In the genomic region with DNA sequence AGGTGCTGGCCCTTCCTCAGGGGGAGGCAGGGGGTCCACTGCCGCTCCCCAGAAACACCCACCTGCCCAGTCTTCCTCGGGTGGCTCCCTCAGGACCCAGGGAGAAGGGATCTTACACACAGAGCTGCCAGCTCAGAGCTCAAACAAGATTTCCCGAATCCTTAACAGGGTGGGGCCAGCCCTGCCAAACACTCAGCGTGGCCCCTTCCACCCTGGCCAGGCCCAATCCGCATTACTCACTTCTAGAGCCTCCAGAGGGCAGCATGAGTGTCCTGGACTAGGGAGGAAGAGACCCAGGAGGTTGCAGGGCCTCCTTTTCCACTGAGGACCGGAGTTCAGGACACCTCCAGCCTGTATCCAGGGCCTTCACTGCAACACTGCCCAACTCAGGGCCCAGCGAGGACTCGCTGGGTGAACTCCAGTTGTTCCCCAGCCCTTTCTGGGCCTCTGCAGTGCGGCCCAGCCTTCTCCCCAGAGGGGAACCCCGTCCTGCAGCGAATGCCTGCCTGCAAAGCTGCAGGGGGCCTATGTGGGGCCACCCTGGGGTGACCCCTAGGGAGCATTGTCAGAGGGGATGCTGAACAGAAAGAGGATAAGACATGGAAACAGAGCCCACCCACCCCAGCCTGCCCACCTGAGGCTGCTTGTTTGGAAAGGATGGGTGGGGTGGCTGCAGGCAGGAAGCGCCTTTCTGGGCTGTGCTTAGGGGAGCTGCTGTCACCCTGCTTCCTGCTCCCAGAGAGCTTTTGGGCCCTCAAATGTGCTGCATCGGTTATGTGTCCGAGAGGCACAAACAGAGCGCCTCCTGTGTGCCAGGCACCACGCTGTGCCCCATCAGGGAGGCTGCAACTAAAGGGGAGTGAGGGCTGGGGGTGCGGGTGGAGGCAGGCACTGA, we compare ENCODE assay signal across 1 cellular context.
TF ChIP-seq lines count a peak whose summit lies in the region.

No MANE protein-coding gene starts in this region.

TF ChIP-seq in HEK293, 187 proteins besides CTCF, POLR2A, EP300 and RAD21 (continued from another document):
- TF ChIP-seq ZNF292 (tag by site-specific recombination; IDR thresholded peaks at IDR 0.05; ENCODE audit: borderline replicate concordance, low read depth) (no peak), ZNF114 (tag by site-specific recombination; IDR thresholded peaks at IDR 0.05) (no peak), ZBTB20 (tag by site-specific recombination; IDR thresholded peaks at IDR 0.05) (0 out of 2 replicates have a peak, but pooled peaks have one; percentile 13), KLF7 (tag by site-specific recombination; IDR thresholded peaks at IDR 0.05; ENCODE audit: borderline replicate concordance) (no peak), ZFP3 (tag by site-specific recombination; IDR thresholded peaks at IDR 0.05; ENCODE audit: low read depth) (no peak), TCF7L2 (IDR thresholded peaks at IDR 0.05; ENCODE audit: borderline replicate concordance, low read depth, low read length) (no peak), ZIC2 (tag by site-specific recombination; IDR thresholded peaks at IDR 0.05) (peak; percentile 82), MEIS1 (CRISPR knock-in tag; IDR thresholded peaks at IDR 0.05; ENCODE audit: borderline replicate concordance) (no peak), ZNF175 (tag by site-specific recombination; IDR thresholded peaks at IDR 0.05) (no peak), ZNF830 (tag by site-specific recombination; IDR thresholded peaks at IDR 0.05; ENCODE audit: low read depth) (no peak), ZNF404 (tag by site-specific recombination; IDR thresholded peaks at IDR 0.05) (no peak), ZNF211 (tag by site-specific recombination; IDR thresholded peaks at IDR 0.05; ENCODE audit: low read depth) (no peak), ZNF670 (tag by site-specific recombination; IDR thresholded peaks at IDR 0.05; ENCODE audit: low read depth) (no peak), ZBTB17 (tag by site-specific recombination; IDR thresholded peaks at IDR 0.05) (peak; percentile 61), FEZF1 (tag by site-specific recombination; IDR thresholded peaks at IDR 0.05) (no peak), ZNF76 (tag by site-specific recombination; IDR thresholded peaks at IDR 0.05; ENCODE audit: borderline replicate concordance, low read depth) (no peak), ZNF521 (tag by site-specific recombination; IDR thresholded peaks at IDR 0.05) (no peak), SALL2 (tag by site-specific recombination; IDR thresholded peaks at IDR 0.05; ENCODE audit: borderline replicate concordance) (no peak), ZNF10 (tag by site-specific recombination; IDR thresholded peaks at IDR 0.05) (no peak), ZNF16 (tag by site-specific recombination; IDR thresholded peaks at IDR 0.05; ENCODE audit: low read depth) (no peak), SCRT2 (tag by site-specific recombination; IDR thresholded peaks at IDR 0.05) (no peak), ZNF140 (tag by site-specific recombination; IDR thresholded peaks at IDR 0.05) (no peak)
- TF ChIP-seq, protein P1, sequence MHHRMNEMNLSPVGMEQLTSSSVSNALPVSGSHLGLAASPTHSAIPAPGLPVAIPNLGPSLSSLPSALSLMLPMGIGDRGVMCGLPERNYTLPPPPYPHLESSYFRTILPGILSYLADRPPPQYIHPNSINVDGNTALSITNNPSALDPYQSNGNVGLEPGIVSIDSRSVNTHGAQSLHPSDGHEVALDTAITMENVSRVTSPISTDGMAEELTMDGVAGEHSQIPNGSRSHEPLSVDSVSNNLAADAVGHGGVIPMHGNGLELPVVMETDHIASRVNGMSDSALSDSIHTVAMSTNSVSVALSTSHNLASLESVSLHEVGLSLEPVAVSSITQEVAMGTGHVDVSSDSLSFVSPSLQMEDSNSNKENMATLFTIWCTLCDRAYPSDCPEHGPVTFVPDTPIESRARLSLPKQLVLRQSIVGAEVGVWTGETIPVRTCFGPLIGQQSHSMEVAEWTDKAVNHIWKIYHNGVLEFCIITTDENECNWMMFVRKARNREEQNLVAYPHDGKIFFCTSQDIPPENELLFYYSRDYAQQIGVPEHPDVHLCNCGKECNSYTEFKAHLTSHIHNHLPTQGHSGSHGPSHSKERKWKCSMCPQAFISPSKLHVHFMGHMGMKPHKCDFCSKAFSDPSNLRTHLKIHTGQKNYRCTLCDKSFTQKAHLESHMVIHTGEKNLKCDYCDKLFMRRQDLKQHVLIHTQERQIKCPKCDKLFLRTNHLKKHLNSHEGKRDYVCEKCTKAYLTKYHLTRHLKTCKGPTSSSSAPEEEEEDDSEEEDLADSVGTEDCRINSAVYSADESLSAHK (tag by site-specific recombination; IDR thresholded peaks at IDR 0.05): no peak
- TF ChIP-seq, protein P2, sequence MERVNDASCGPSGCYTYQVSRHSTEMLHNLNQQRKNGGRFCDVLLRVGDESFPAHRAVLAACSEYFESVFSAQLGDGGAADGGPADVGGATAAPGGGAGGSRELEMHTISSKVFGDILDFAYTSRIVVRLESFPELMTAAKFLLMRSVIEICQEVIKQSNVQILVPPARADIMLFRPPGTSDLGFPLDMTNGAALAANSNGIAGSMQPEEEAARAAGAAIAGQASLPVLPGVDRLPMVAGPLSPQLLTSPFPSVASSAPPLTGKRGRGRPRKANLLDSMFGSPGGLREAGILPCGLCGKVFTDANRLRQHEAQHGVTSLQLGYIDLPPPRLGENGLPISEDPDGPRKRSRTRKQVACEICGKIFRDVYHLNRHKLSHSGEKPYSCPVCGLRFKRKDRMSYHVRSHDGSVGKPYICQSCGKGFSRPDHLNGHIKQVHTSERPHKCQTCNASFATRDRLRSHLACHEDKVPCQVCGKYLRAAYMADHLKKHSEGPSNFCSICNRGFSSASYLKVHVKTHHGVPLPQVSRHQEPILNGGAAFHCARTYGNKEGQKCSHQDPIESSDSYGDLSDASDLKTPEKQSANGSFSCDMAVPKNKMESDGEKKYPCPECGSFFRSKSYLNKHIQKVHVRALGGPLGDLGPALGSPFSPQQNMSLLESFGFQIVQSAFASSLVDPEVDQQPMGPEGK (tag by site-specific recombination; IDR thresholded peaks at IDR 0.05): peak; percentile 75
- TF ChIP-seq, protein P3, sequence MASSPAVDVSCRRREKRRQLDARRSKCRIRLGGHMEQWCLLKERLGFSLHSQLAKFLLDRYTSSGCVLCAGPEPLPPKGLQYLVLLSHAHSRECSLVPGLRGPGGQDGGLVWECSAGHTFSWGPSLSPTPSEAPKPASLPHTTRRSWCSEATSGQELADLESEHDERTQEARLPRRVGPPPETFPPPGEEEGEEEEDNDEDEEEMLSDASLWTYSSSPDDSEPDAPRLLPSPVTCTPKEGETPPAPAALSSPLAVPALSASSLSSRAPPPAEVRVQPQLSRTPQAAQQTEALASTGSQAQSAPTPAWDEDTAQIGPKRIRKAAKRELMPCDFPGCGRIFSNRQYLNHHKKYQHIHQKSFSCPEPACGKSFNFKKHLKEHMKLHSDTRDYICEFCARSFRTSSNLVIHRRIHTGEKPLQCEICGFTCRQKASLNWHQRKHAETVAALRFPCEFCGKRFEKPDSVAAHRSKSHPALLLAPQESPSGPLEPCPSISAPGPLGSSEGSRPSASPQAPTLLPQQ (tag by site-specific recombination; IDR thresholded peaks at IDR 0.05): peak; percentile 87
- TF ChIP-seq, protein P4, sequence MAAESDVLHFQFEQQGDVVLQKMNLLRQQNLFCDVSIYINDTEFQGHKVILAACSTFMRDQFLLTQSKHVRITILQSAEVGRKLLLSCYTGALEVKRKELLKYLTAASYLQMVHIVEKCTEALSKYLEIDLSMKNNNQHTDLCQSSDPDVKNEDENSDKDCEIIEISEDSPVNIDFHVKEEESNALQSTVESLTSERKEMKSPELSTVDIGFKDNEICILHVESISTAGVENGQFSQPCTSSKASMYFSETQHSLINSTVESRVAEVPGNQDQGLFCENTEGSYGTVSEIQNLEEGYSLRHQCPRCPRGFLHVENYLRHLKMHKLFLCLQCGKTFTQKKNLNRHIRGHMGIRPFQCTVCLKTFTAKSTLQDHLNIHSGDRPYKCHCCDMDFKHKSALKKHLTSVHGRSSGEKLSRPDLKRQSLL (tag by site-specific recombination; IDR thresholded peaks at IDR 0.05): no peak
- TF ChIP-seq, protein P5, sequence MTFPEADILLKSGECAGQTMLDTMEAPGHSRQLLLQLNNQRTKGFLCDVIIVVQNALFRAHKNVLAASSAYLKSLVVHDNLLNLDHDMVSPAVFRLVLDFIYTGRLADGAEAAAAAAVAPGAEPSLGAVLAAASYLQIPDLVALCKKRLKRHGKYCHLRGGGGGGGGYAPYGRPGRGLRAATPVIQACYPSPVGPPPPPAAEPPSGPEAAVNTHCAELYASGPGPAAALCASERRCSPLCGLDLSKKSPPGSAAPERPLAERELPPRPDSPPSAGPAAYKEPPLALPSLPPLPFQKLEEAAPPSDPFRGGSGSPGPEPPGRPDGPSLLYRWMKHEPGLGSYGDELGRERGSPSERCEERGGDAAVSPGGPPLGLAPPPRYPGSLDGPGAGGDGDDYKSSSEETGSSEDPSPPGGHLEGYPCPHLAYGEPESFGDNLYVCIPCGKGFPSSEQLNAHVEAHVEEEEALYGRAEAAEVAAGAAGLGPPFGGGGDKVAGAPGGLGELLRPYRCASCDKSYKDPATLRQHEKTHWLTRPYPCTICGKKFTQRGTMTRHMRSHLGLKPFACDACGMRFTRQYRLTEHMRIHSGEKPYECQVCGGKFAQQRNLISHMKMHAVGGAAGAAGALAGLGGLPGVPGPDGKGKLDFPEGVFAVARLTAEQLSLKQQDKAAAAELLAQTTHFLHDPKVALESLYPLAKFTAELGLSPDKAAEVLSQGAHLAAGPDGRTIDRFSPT (tag by site-specific recombination; IDR thresholded peaks at IDR 0.05): no peak
- TF ChIP-seq, protein P6, sequence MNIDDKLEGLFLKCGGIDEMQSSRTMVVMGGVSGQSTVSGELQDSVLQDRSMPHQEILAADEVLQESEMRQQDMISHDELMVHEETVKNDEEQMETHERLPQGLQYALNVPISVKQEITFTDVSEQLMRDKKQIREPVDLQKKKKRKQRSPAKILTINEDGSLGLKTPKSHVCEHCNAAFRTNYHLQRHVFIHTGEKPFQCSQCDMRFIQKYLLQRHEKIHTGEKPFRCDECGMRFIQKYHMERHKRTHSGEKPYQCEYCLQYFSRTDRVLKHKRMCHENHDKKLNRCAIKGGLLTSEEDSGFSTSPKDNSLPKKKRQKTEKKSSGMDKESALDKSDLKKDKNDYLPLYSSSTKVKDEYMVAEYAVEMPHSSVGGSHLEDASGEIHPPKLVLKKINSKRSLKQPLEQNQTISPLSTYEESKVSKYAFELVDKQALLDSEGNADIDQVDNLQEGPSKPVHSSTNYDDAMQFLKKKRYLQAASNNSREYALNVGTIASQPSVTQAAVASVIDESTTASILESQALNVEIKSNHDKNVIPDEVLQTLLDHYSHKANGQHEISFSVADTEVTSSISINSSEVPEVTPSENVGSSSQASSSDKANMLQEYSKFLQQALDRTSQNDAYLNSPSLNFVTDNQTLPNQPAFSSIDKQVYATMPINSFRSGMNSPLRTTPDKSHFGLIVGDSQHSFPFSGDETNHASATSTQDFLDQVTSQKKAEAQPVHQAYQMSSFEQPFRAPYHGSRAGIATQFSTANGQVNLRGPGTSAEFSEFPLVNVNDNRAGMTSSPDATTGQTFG (tag by site-specific recombination; IDR thresholded peaks at IDR 0.05; ENCODE audit: borderline replicate concordance): no peak
- TF ChIP-seq, protein P7, sequence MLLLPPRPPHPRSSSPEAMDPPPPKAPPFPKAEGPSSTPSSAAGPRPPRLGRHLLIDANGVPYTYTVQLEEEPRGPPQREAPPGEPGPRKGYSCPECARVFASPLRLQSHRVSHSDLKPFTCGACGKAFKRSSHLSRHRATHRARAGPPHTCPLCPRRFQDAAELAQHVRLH (tag by site-specific recombination; IDR thresholded peaks at IDR 0.05): no peak
